Comparison of ENCODE assay signal across 1 cellular context in genomic region chr11:46719048-46719542, GRCh38.
TF ChIP-seq lines count a peak whose summit lies in the region.

Gene F2, plus strand, starts transcription at chr11:46719213. Its CDS starts 23 bp downstream, at chr11:46719236.

TF ChIP-seq in K562, 482 proteins besides CTCF, POLR2A, EP300 and RAD21:
- TF ChIP-seq MEIS2 (IDR thresholded peaks at IDR 0.05; ENCODE audit: partially characterized antibody) (no peak), SMARCA4 (IDR thresholded peaks at IDR 0.05) (no peak), ZNF24 (IDR thresholded peaks at IDR 0.05) (no peak), BRD9 (IDR thresholded peaks at IDR 0.05; ENCODE audit: low read depth, partially characterized antibody) (no peak), ZNF764 (CRISPR knock-in tag; IDR thresholded peaks at IDR 0.05; ENCODE audit: low read depth) (no peak), MTF1 (CRISPR knock-in tag; IDR thresholded peaks at IDR 0.05; ENCODE audit: borderline replicate concordance) (no peak), PTTG1 (tag; IDR thresholded peaks at IDR 0.05; ENCODE audit: low read depth) (no peak), HDAC2 (IDR thresholded peaks at IDR 0.05) (no peak)
